ENCODE assay signal across 11 cellular contexts in genomic region chr2:226760412-226761194, GRCh38. TPM values are rescaled to one million over a fixed set of nuclear protein-coding genes. Genes with fewer than 3 reads are reported as not detected.
DNase-seq lines count a peak whose midpoint lies in the region; FAIRE-seq and TF ChIP-seq lines count a peak whose summit lies in the region.
"Had no signal": no experiment of that assay in that cellular context is flagged by ENCODE, and none has a peak within 500 bp of the region (broad histone marks: within the 10 kb centered on the region; RNA-seq: fewer than 3 reads in every experiment).

No MANE protein-coding gene starts in this region.

- in situ Hi-C loops in KBM-7 (cut with MboI; ENCODE audit: low pct_unique_long_range_greater_than_20kb, low sequenced_read_pairs): no loop called here

- H3K9me3 ChIP-seq in fibroblast of lung (ENCODE audit: control insufficient read depth, insufficient read depth, low read depth, low read length): no peaks in the 10 kb centered on the region

- DNase-seq in DMS 273 (lab: John Stamatoyannopoulos, UW; ENCODE audit: unreplicated experiment) (peak; percentile 82), NCI-H524 treated with DMSO at 0.1 percent for 48 hours (lab: John Stamatoyannopoulos, UW) (peak; percentile 87), fibroblast of lung (ENCODE audit: low read depth in 2 of 2) (peak; percentile 94), non-pigmented ciliary epithelial cell (ENCODE audit: low read depth) (peak; percentile 87), dorsolateral prefrontal cortex (no peak), GM12892 (ENCODE audit: insufficient read length) (no peak), KBM-7 (no peak), OCI-M1 (lab: John Stamatoyannopoulos, UW) (no peak)
- DNase-seq: activated CD8-positive, alpha-beta memory T cell treated with anti-CD3 and anti-CD28 coated beads, Interleukin-2, amount 50 U/mL, for 48 hours; H7; NCI-H2107 had no signal

- peak overlapping the region; percentile 34 for H3K4me2 ChIP-seq in fibroblast of lung (ENCODE audit: extremely low read depth, insufficient read depth, low read length)

- no peak overlapping the region for H3K4me3 ChIP-seq in fibroblast of lung (replicated peaks in 1 of 4; ENCODE audit: control extremely low read depth in 1 of 4, insufficient read depth in 1 of 4, low read depth in 3 of 4, low read length in 4 of 4)
- no peak overlapping the region for H3K4me3 ChIP-seq in dorsolateral prefrontal cortex

- H3K27me3 ChIP-seq in fibroblast of lung (ENCODE audit: control insufficient read depth, insufficient read depth, low read length) (no peaks in the 10 kb centered on the region), dorsolateral prefrontal cortex (no peaks in the 10 kb centered on the region)

- H3K79me2 ChIP-seq in fibroblast of lung (ENCODE audit: control insufficient read depth, insufficient read depth, low read length): peaks cover 89% of the 10 kb centered on the region

- H4K20me1 ChIP-seq in fibroblast of lung (ENCODE audit: control insufficient read depth, extremely low read depth, insufficient read depth, low read length): no peaks in the 10 kb centered on the region

- peaks cover 38% of the 10 kb centered on the region for H3K4me1 ChIP-seq in fibroblast of lung (ENCODE audit: control insufficient read depth, extremely low read depth, insufficient read depth, low read length)

- TF ChIP-seq CTCF in fibroblast of lung (conservative IDR thresholded peaks at IDR 0.05 in 1 of 2, IDR thresholded peaks at IDR 0.05 in 1 of 2; ENCODE audit: low read depth in 1 of 2, low read length in 2 of 2) (no peak), dorsolateral prefrontal cortex (IDR thresholded peaks at IDR 0.05 in 54 of 56, conservative IDR thresholded peaks at IDR 0.05 in 2 of 56; ENCODE audit: low read depth in 1 of 56, partially characterized antibody in 56 of 56) (no peak)

- FAIRE-seq in GM12892 (lab: Jason Lieb, UNC): no peak

- peaks cover 1% of the 10 kb centered on the region for H3K36me3 ChIP-seq in fibroblast of lung (ENCODE audit: control insufficient read depth, insufficient read depth, low read length)

- TF ChIP-seq POLR2A in GM12892 (IDR thresholded peaks at IDR 0.05; ENCODE audit: low read depth, low read length): no peak

- no peak overlapping the region for H3K9ac ChIP-seq in fibroblast of lung (ENCODE audit: insufficient read depth, low read length)

- H2AFZ ChIP-seq in fibroblast of lung (ENCODE audit: low read length): no peak overlapping the region

- intact Hi-C loops in dorsolateral prefrontal cortex (cut with DNase I): no loop called here

- H3K27ac ChIP-seq in fibroblast of lung (ENCODE audit: insufficient read depth, low read length): peak overlapping the region; percentile 86
- H3K27ac ChIP-seq in dorsolateral prefrontal cortex: no peak overlapping the region

RNA-seq across cellular contexts. Expression of gene IRS1, which starts 39.0 kb away (rescaled TPM):
- total RNA-seq in fibroblast of lung (18.7 and 29.1 TPM in 2 replicates), dorsolateral prefrontal cortex (10 to 100 TPM in 110 of 120 experiments, 1 to 10 TPM in 10; 6.8 to 23.0 (median 14.4) TPM)
- polyA plus RNA-seq in fibroblast of lung: 14.3 and 24.0 TPM in 2 replicates
- polyA plus RNA-seq in fibroblast of lung (2012): 21.3 and 33.3 TPM in 2 replicates
- polyA minus RNA-seq in fibroblast of lung (ENCODE audit: low replicate concordance): 40.7 and 72.5 TPM in 2 replicates
- polyA plus RNA-seq in GM12892 (2012; ENCODE audit: missing spikeins): 0.04 TPM

Comparison
In these comparisons a context has a peak if more than half of its experiments do, and no peak if none do; other contexts are left out.
1. DNase-seq: peak in DMS 273 (single experiment), NCI-H524 treated with DMSO at 0.1 percent for 48 hours (single experiment), fibroblast of lung (2 of 2) and non-pigmented ciliary epithelial cell (single experiment); none in dorsolateral prefrontal cortex (0 of 10), GM12892 (single experiment), KBM-7 (single experiment) and OCI-M1 (single experiment).